1 cellular context compared by ENCODE assay signal in the genomic region with DNA sequence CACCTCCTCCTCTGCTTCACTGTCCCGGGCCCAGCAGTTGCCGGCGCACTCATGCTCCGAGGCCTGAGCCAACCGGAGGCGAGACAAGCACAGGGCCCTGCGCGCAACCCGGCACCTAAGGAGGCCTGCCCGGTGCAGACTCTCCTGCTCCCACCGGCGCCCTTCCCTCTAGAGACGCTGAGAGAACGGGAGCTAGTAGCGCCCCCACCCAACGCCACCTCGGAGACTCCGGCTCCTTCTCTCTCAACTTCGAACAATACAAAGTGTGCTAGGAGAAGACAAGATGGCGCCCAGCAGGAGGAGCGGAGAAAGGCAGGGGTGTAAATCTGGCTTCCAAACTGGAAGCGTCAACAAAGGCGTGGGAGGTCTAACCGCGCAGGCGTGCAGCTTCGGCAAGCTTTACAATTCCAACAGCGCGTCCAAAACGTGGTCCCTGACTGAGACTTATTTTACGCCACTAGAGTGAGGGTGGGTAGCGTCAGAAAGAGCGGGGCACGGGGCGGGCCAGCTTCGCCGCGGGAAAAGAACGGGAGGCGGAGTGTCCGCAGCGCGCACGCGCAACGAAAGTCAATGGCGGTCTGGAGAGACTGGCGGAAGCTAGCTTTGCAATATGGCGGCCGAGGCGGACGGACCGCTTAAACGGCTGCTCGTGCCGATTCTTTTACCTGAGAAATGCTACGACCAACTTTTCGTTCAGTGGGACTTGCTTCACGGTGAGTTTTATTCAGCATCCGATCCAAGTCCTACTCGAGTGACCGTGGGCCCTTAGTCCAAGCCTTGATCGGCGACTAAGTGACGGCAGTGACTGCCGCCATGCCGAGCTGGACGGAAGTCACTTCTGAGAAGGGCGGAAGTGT.
TF ChIP-seq lines count a peak whose summit lies in the region.

A gene (plus strand): TSS at position 600 of the 857 bp plus-strand sequence. CDS start 11 bp downstream, at position 611.

TF ChIP-seq in HepG2, 621 proteins besides CTCF, POLR2A, EP300 and RAD21 (continued from another document and continues in another):
- TF ChIP-seq ETV5 (CRISPR knock-in tag; IDR thresholded peaks at IDR 0.05; ENCODE audit: borderline replicate concordance): no peak; the same call in 1 of the 2 replicates
- no peak for TF ChIP-seq SKI (IDR thresholded peaks at IDR 0.05; ENCODE audit: partially characterized antibody)
- TF ChIP-seq KLF13 (CRISPR knock-in tag; IDR thresholded peaks at IDR 0.05): no peak; the same call in 1 of the 2 replicates
- no peak for TF ChIP-seq KDM6A (CRISPR knock-in tag; IDR thresholded peaks at IDR 0.05; ENCODE audit: low read depth)
- TF ChIP-seq ZNF674 (CRISPR knock-in tag; IDR thresholded peaks at IDR 0.05; ENCODE audit: low read depth): no peak
- TF ChIP-seq TAF1 (CRISPR knock-in tag; IDR thresholded peaks at IDR 0.05): peak; percentile 99
- peak; percentile 95 for TF ChIP-seq GATAD1 (CRISPR knock-in tag; IDR thresholded peaks at IDR 0.05)
- TF ChIP-seq ZBTB7B (CRISPR knock-in tag; IDR thresholded peaks at IDR 0.05): 0 out of 2 replicates have a peak, but pooled peaks have one; percentile 25
- TF ChIP-seq, protein P1, sequence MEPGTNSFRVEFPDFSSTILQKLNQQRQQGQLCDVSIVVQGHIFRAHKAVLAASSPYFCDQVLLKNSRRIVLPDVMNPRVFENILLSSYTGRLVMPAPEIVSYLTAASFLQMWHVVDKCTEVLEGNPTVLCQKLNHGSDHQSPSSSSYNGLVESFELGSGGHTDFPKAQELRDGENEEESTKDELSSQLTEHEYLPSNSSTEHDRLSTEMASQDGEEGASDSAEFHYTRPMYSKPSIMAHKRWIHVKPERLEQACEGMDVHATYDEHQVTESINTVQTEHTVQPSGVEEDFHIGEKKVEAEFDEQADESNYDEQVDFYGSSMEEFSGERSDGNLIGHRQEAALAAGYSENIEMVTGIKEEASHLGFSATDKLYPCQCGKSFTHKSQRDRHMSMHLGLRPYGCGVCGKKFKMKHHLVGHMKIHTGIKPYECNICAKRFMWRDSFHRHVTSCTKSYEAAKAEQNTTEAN (CRISPR knock-in tag; conservative IDR thresholded peaks at IDR 0.05): peak; percentile 62; the same call in 1 of the 2 replicates
- TF ChIP-seq, protein P2, sequence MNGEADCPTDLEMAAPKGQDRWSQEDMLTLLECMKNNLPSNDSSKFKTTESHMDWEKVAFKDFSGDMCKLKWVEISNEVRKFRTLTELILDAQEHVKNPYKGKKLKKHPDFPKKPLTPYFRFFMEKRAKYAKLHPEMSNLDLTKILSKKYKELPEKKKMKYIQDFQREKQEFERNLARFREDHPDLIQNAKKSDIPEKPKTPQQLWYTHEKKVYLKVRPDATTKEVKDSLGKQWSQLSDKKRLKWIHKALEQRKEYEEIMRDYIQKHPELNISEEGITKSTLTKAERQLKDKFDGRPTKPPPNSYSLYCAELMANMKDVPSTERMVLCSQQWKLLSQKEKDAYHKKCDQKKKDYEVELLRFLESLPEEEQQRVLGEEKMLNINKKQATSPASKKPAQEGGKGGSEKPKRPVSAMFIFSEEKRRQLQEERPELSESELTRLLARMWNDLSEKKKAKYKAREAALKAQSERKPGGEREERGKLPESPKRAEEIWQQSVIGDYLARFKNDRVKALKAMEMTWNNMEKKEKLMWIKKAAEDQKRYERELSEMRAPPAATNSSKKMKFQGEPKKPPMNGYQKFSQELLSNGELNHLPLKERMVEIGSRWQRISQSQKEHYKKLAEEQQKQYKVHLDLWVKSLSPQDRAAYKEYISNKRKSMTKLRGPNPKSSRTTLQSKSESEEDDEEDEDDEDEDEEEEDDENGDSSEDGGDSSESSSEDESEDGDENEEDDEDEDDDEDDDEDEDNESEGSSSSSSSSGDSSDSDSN (CRISPR knock-in tag; IDR thresholded peaks at IDR 0.05): peak; percentile 65
- TF ChIP-seq, protein P3, sequence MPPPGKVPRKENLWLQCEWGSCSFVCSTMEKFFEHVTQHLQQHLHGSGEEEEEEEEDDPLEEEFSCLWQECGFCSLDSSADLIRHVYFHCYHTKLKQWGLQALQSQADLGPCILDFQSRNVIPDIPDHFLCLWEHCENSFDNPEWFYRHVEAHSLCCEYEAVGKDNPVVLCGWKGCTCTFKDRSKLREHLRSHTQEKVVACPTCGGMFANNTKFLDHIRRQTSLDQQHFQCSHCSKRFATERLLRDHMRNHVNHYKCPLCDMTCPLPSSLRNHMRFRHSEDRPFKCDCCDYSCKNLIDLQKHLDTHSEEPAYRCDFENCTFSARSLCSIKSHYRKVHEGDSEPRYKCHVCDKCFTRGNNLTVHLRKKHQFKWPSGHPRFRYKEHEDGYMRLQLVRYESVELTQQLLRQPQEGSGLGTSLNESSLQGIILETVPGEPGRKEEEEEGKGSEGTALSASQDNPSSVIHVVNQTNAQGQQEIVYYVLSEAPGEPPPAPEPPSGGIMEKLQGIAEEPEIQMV (CRISPR knock-in tag; IDR thresholded peaks at IDR 0.05; ENCODE audit: low read depth): peak; percentile 59; the same call in 1 of the 2 replicates
- TF ChIP-seq, protein P4, sequence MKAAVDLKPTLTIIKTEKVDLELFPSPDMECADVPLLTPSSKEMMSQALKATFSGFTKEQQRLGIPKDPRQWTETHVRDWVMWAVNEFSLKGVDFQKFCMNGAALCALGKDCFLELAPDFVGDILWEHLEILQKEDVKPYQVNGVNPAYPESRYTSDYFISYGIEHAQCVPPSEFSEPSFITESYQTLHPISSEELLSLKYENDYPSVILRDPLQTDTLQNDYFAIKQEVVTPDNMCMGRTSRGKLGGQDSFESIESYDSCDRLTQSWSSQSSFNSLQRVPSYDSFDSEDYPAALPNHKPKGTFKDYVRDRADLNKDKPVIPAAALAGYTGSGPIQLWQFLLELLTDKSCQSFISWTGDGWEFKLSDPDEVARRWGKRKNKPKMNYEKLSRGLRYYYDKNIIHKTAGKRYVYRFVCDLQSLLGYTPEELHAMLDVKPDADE (CRISPR knock-in tag; IDR thresholded peaks at IDR 0.05): 0 out of 2 replicates have a peak, but pooled peaks have one; percentile 81
- peak; percentile 59; the same call in 1 of the 2 replicates for TF ChIP-seq POLR2AphosphoS5 (IDR thresholded peaks at IDR 0.05; ENCODE audit: low read depth, low read length)
- peak; percentile 82; the same call in 1 of the 2 replicates for TF ChIP-seq ZFP36L1 (CRISPR knock-in tag; IDR thresholded peaks at IDR 0.05)
- TF ChIP-seq MXD4 (CRISPR knock-in tag; IDR thresholded peaks at IDR 0.05): peak; percentile 85
- TF ChIP-seq ZSCAN30 (CRISPR knock-in tag; IDR thresholded peaks at IDR 0.05): peak; percentile 69; the same call in 1 of the 2 replicates
- TF ChIP-seq ZNF224 (CRISPR knock-in tag; IDR thresholded peaks at IDR 0.05): peak; percentile 57; the same call in 1 of the 2 replicates
- TF ChIP-seq MAF1 (CRISPR knock-in tag; IDR thresholded peaks at IDR 0.05; ENCODE audit: borderline replicate concordance): peak; percentile 90
- TF ChIP-seq, protein P5, sequence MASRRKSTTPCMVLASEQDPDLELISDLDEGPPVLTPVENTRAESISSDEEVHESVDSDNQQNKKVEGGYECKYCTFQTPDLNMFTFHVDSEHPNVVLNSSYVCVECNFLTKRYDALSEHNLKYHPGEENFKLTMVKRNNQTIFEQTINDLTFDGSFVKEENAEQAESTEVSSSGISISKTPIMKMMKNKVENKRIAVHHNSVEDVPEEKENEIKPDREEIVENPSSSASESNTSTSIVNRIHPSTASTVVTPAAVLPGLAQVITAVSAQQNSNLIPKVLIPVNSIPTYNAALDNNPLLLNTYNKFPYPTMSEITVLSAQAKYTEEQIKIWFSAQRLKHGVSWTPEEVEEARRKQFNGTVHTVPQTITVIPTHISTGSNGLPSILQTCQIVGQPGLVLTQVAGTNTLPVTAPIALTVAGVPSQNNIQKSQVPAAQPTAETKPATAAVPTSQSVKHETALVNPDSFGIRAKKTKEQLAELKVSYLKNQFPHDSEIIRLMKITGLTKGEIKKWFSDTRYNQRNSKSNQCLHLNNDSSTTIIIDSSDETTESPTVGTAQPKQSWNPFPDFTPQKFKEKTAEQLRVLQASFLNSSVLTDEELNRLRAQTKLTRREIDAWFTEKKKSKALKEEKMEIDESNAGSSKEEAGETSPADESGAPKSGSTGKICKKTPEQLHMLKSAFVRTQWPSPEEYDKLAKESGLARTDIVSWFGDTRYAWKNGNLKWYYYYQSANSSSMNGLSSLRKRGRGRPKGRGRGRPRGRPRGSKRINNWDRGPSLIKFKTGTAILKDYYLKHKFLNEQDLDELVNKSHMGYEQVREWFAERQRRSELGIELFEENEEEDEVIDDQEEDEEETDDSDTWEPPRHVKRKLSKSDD (CRISPR knock-in tag; IDR thresholded peaks at IDR 0.05; ENCODE audit: low read depth): peak; percentile 97
- TF ChIP-seq MEF2D (CRISPR knock-in tag; IDR thresholded peaks at IDR 0.05): peak; percentile 20; the same call in 1 of the 2 replicates
- TF ChIP-seq AGO2 (optimal IDR thresholded peaks at IDR 0.05; ENCODE audit: low read depth, low read length): peak; percentile 77
- peak; percentile 65; the same call in 1 of the 2 replicates for TF ChIP-seq ZNF33B (CRISPR knock-in tag; IDR thresholded peaks at IDR 0.05)
- TF ChIP-seq, protein P6, sequence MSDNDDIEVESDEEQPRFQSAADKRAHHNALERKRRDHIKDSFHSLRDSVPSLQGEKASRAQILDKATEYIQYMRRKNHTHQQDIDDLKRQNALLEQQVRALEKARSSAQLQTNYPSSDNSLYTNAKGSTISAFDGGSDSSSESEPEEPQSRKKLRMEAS (IDR thresholded peaks at IDR 0.05): peak; percentile 91
- TF ChIP-seq RFXAP (CRISPR knock-in tag; IDR thresholded peaks at IDR 0.05; ENCODE audit: borderline replicate concordance): peak; percentile 90
- TF ChIP-seq ZNF569 (CRISPR knock-in tag; IDR thresholded peaks at IDR 0.05; ENCODE audit: borderline replicate concordance): no peak
- peak; percentile 60; the same call in 1 of the 2 replicates for TF ChIP-seq ZMYM4 (CRISPR knock-in tag; IDR thresholded peaks at IDR 0.05)
- TF ChIP-seq, protein P7, sequence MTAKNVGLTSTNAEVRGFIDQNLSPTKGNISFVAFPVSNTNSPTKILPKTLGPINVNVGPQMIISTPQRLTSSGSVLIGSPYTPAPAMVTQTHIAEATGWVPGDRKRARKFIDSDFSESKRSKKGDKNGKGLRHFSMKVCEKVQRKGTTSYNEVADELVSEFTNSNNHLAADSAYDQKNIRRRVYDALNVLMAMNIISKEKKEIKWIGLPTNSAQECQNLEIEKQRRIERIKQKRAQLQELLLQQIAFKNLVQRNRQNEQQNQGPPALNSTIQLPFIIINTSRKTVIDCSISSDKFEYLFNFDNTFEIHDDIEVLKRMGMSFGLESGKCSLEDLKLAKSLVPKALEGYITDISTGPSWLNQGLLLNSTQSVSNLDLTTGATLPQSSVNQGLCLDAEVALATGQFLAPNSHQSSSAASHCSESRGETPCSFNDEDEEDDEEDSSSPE (CRISPR knock-in tag; IDR thresholded peaks at IDR 0.05): peak; percentile 94
- no peak for TF ChIP-seq TBP (CRISPR knock-in tag; IDR thresholded peaks at IDR 0.05)
- TF ChIP-seq PRMT3 (CRISPR knock-in tag; IDR thresholded peaks at IDR 0.05; ENCODE audit: borderline replicate concordance, low read depth): peak; percentile 50; the same call in 1 of the 2 replicates
- TF ChIP-seq, protein P8, sequence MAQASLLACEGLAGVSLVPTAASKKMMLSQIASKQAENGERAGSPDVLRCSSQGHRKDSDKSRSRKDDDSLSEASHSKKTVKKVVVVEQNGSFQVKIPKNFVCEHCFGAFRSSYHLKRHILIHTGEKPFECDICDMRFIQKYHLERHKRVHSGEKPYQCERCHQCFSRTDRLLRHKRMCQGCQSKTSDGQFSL (CRISPR knock-in tag; IDR thresholded peaks at IDR 0.05): peak; percentile 19; the same call in 1 of the 2 replicates
- TF ChIP-seq, protein P9, sequence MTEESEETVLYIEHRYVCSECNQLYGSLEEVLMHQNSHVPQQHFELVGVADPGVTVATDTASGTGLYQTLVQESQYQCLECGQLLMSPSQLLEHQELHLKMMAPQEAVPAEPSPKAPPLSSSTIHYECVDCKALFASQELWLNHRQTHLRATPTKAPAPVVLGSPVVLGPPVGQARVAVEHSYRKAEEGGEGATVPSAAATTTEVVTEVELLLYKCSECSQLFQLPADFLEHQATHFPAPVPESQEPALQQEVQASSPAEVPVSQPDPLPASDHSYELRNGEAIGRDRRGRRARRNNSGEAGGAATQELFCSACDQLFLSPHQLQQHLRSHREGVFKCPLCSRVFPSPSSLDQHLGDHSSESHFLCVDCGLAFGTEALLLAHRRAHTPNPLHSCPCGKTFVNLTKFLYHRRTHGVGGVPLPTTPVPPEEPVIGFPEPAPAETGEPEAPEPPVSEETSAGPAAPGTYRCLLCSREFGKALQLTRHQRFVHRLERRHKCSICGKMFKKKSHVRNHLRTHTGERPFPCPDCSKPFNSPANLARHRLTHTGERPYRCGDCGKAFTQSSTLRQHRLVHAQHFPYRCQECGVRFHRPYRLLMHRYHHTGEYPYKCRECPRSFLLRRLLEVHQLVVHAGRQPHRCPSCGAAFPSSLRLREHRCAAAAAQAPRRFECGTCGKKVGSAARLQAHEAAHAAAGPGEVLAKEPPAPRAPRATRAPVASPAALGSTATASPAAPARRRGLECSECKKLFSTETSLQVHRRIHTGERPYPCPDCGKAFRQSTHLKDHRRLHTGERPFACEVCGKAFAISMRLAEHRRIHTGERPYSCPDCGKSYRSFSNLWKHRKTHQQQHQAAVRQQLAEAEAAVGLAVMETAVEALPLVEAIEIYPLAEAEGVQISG (CRISPR knock-in tag; IDR thresholded peaks at IDR 0.05): peak; percentile 92
- peak; percentile 60 for TF ChIP-seq DR1 (CRISPR knock-in tag; IDR thresholded peaks at IDR 0.05)
- TF ChIP-seq, protein P10, sequence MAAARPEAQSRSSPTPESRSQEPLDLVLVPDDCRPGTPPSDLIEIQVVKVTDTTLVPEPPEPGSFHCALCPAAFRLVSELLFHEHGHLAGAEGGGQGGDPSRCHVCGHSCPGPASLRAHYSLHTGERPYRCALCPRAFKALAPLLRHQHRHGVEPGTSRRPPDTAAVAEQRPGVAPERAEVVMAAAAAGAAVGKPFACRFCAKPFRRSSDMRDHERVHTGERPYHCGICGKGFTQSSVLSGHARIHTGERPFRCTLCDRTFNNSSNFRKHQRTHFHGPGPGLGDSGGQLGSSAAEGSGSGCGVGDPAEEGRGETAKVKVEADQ (CRISPR knock-in tag; IDR thresholded peaks at IDR 0.05; ENCODE audit: borderline replicate concordance): 0 out of 2 replicates have a peak, but pooled peaks have one; percentile 42
- peak; percentile 91 for TF ChIP-seq MYC (CRISPR knock-in tag; IDR thresholded peaks at IDR 0.05; ENCODE audit: borderline replicate concordance)
- TF ChIP-seq, protein P11, sequence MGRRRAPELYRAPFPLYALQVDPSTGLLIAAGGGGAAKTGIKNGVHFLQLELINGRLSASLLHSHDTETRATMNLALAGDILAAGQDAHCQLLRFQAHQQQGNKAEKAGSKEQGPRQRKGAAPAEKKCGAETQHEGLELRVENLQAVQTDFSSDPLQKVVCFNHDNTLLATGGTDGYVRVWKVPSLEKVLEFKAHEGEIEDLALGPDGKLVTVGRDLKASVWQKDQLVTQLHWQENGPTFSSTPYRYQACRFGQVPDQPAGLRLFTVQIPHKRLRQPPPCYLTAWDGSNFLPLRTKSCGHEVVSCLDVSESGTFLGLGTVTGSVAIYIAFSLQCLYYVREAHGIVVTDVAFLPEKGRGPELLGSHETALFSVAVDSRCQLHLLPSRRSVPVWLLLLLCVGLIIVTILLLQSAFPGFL (CRISPR knock-in tag; IDR thresholded peaks at IDR 0.05): 0 out of 2 replicates have a peak, but pooled peaks have one; percentile 32
- TF ChIP-seq, protein P12, sequence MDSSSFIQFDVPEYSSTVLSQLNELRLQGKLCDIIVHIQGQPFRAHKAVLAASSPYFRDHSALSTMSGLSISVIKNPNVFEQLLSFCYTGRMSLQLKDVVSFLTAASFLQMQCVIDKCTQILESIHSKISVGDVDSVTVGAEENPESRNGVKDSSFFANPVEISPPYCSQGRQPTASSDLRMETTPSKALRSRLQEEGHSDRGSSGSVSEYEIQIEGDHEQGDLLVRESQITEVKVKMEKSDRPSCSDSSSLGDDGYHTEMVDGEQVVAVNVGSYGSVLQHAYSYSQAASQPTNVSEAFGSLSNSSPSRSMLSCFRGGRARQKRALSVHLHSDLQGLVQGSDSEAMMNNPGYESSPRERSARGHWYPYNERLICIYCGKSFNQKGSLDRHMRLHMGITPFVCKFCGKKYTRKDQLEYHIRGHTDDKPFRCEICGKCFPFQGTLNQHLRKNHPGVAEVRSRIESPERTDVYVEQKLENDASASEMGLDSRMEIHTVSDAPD (CRISPR knock-in tag; IDR thresholded peaks at IDR 0.05): 0 out of 2 replicates have a peak, but pooled peaks have one; percentile 73
